ENCODE assay signal across 1 cellular context in genomic region chr2:152016175-152017120, GRCh38.
A peak's percentile ranks its signal among the peaks of the same experiment; 100 is the strongest.
TF ChIP-seq lines count a peak whose summit lies in the region.

No MANE protein-coding gene starts in this region.

TF ChIP-seq in HepG2, 621 proteins besides CTCF, POLR2A, EP300 and RAD21 (continued from another document):
- TF ChIP-seq ZSCAN5A (CRISPR knock-in tag; IDR thresholded peaks at IDR 0.05; ENCODE audit: borderline replicate concordance) (no peak), MLLT10 (CRISPR knock-in tag; IDR thresholded peaks at IDR 0.05) (no peak), ZBTB26 (CRISPR knock-in tag; IDR thresholded peaks at IDR 0.05; ENCODE audit: borderline replicate concordance) (no peak), POLR2G (IDR thresholded peaks at IDR 0.05; ENCODE audit: low read depth, low read length) (no peak), HOXA5 (CRISPR knock-in tag; IDR thresholded peaks at IDR 0.05) (no peak), ZNF431 (CRISPR knock-in tag; IDR thresholded peaks at IDR 0.05; ENCODE audit: borderline replicate concordance, low read depth) (no peak), SNAPC4 (CRISPR knock-in tag; IDR thresholded peaks at IDR 0.05) (no peak), RFX1 (IDR thresholded peaks at IDR 0.05) (peak; percentile 33; the same call in 1 of the 2 replicates), HOXA3 (CRISPR knock-in tag; IDR thresholded peaks at IDR 0.05) (0 out of 2 replicates have a peak, but pooled peaks have one; percentile 18), ZNF75D (CRISPR knock-in tag; IDR thresholded peaks at IDR 0.05; ENCODE audit: borderline replicate concordance) (no peak), JUND (CRISPR knock-in tag; IDR thresholded peaks at IDR 0.05) (no peak), ZNF850 (CRISPR knock-in tag; conservative IDR thresholded peaks at IDR 0.05) (no peak), TMF1 (CRISPR knock-in tag; IDR thresholded peaks at IDR 0.05; ENCODE audit: low read depth) (no peak)
